In the genomic region with DNA sequence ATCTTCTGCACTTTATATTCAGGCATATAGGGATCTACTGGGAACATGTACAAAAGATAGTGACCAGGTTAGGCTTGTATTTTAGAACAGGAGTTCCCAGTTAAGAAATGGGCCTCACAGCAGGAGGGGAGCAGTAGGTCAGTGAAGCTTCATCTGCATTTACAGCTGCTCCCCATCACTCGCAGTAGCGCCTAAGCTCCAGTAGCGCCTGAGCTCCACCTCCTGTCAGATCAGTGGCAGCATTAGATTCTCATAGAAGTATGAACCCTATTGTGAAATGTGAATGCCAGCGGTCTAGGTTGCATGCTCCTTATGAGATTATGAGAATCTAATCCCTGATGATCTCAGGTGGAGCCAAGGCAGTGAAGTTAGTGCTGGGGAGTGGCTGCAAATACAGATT, we compare ENCODE assay signal across 2 cellular contexts.
TF ChIP-seq lines count a peak whose summit lies in the region.

No MANE protein-coding gene starts in this region.

TF ChIP-seq in HCT116, 20 proteins besides CTCF, POLR2A, EP300 and RAD21 (continued from another document):
- TF ChIP-seq, protein P1, sequence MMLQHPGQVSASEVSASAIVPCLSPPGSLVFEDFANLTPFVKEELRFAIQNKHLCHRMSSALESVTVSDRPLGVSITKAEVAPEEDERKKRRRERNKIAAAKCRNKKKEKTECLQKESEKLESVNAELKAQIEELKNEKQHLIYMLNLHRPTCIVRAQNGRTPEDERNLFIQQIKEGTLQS (IDR thresholded peaks at IDR 0.05): no peak
- TF ChIP-seq, protein P2, sequence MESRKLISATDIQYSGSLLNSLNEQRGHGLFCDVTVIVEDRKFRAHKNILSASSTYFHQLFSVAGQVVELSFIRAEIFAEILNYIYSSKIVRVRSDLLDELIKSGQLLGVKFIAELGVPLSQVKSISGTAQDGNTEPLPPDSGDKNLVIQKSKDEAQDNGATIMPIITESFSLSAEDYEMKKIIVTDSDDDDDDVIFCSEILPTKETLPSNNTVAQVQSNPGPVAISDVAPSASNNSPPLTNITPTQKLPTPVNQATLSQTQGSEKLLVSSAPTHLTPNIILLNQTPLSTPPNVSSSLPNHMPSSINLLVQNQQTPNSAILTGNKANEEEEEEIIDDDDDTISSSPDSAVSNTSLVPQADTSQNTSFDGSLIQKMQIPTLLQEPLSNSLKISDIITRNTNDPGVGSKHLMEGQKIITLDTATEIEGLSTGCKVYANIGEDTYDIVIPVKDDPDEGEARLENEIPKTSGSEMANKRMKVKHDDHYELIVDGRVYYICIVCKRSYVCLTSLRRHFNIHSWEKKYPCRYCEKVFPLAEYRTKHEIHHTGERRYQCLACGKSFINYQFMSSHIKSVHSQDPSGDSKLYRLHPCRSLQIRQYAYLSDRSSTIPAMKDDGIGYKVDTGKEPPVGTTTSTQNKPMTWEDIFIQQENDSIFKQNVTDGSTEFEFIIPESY (IDR thresholded peaks at IDR 0.05; ENCODE audit: extremely low read depth, insufficient replicate concordance, low read length): no peak
- TF ChIP-seq ZNF274 (IDR thresholded peaks at IDR 0.05; ENCODE audit: low read depth, low read length) (no peak), ZFX (IDR thresholded peaks at IDR 0.05) (no peak), POLR2AphosphoS5 (IDR thresholded peaks at IDR 0.05; ENCODE audit: low read depth, low read length) (no peak), SRF (IDR thresholded peaks at IDR 0.05; ENCODE audit: low read depth) (no peak), YY1 (IDR thresholded peaks at IDR 0.05; ENCODE audit: extremely low read depth, insufficient replicate concordance, low read depth, low read length) (no peak), FOSL1 (IDR thresholded peaks at IDR 0.05; ENCODE audit: low read depth) (no peak), EZH2 (IDR thresholded peaks at IDR 0.05) (no peak), SP1 (IDR thresholded peaks at IDR 0.05; ENCODE audit: low read depth) (no peak), EGR1 (IDR thresholded peaks at IDR 0.05; ENCODE audit: low read depth) (no peak), CEBPB (IDR thresholded peaks at IDR 0.05; ENCODE audit: low read depth) (no peak)
- TF ChIP-seq, protein P3, sequence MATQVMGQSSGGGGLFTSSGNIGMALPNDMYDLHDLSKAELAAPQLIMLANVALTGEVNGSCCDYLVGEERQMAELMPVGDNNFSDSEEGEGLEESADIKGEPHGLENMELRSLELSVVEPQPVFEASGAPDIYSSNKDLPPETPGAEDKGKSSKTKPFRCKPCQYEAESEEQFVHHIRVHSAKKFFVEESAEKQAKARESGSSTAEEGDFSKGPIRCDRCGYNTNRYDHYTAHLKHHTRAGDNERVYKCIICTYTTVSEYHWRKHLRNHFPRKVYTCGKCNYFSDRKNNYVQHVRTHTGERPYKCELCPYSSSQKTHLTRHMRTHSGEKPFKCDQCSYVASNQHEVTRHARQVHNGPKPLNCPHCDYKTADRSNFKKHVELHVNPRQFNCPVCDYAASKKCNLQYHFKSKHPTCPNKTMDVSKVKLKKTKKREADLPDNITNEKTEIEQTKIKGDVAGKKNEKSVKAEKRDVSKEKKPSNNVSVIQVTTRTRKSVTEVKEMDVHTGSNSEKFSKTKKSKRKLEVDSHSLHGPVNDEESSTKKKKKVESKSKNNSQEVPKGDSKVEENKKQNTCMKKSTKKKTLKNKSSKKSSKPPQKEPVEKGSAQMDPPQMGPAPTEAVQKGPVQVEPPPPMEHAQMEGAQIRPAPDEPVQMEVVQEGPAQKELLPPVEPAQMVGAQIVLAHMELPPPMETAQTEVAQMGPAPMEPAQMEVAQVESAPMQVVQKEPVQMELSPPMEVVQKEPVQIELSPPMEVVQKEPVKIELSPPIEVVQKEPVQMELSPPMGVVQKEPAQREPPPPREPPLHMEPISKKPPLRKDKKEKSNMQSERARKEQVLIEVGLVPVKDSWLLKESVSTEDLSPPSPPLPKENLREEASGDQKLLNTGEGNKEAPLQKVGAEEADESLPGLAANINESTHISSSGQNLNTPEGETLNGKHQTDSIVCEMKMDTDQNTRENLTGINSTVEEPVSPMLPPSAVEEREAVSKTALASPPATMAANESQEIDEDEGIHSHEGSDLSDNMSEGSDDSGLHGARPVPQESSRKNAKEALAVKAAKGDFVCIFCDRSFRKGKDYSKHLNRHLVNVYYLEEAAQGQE (IDR thresholded peaks at IDR 0.05; ENCODE audit: low read depth): no peak

TF ChIP-seq in WTC11, 78 proteins besides CTCF, POLR2A, EP300 and RAD21 (continued from another document):
- TF ChIP-seq, protein P4, sequence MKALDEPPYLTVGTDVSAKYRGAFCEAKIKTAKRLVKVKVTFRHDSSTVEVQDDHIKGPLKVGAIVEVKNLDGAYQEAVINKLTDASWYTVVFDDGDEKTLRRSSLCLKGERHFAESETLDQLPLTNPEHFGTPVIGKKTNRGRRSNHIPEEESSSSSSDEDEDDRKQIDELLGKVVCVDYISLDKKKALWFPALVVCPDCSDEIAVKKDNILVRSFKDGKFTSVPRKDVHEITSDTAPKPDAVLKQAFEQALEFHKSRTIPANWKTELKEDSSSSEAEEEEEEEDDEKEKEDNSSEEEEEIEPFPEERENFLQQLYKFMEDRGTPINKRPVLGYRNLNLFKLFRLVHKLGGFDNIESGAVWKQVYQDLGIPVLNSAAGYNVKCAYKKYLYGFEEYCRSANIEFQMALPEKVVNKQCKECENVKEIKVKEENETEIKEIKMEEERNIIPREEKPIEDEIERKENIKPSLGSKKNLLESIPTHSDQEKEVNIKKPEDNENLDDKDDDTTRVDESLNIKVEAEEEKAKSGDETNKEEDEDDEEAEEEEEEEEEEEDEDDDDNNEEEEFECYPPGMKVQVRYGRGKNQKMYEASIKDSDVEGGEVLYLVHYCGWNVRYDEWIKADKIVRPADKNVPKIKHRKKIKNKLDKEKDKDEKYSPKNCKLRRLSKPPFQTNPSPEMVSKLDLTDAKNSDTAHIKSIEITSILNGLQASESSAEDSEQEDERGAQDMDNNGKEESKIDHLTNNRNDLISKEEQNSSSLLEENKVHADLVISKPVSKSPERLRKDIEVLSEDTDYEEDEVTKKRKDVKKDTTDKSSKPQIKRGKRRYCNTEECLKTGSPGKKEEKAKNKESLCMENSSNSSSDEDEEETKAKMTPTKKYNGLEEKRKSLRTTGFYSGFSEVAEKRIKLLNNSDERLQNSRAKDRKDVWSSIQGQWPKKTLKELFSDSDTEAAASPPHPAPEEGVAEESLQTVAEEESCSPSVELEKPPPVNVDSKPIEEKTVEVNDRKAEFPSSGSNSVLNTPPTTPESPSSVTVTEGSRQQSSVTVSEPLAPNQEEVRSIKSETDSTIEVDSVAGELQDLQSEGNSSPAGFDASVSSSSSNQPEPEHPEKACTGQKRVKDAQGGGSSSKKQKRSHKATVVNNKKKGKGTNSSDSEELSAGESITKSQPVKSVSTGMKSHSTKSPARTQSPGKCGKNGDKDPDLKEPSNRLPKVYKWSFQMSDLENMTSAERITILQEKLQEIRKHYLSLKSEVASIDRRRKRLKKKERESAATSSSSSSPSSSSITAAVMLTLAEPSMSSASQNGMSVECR (CRISPR knock-in tag; IDR thresholded peaks at IDR 0.05; ENCODE audit: borderline replicate concordance): no peak
- TF ChIP-seq SMAD3 (CRISPR knock-in tag; IDR thresholded peaks at IDR 0.05; ENCODE audit: borderline replicate concordance): no peak
- TF ChIP-seq, protein P5, sequence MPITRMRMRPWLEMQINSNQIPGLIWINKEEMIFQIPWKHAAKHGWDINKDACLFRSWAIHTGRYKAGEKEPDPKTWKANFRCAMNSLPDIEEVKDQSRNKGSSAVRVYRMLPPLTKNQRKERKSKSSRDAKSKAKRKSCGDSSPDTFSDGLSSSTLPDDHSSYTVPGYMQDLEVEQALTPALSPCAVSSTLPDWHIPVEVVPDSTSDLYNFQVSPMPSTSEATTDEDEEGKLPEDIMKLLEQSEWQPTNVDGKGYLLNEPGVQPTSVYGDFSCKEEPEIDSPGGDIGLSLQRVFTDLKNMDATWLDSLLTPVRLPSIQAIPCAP (CRISPR knock-in tag; IDR thresholded peaks at IDR 0.05): no peak
- TF ChIP-seq TCF7 (CRISPR knock-in tag; IDR thresholded peaks at IDR 0.05; ENCODE audit: low read depth): no peak
- no peak for TF ChIP-seq NFYB (CRISPR knock-in tag; conservative IDR thresholded peaks at IDR 0.05; ENCODE audit: low read depth)
- no peak for TF ChIP-seq IRF2 (CRISPR knock-in tag; IDR thresholded peaks at IDR 0.05; ENCODE audit: borderline replicate concordance, low read depth)
- TF ChIP-seq, protein P1 (CRISPR knock-in tag; conservative IDR thresholded peaks at IDR 0.05): no peak
- TF ChIP-seq, protein P6, sequence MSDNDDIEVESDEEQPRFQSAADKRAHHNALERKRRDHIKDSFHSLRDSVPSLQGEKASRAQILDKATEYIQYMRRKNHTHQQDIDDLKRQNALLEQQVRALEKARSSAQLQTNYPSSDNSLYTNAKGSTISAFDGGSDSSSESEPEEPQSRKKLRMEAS (CRISPR knock-in tag; IDR thresholded peaks at IDR 0.05): no peak
- TF ChIP-seq ESRRA (CRISPR knock-in tag; IDR thresholded peaks at IDR 0.05; ENCODE audit: borderline replicate concordance): no peak
- TF ChIP-seq, protein P7, sequence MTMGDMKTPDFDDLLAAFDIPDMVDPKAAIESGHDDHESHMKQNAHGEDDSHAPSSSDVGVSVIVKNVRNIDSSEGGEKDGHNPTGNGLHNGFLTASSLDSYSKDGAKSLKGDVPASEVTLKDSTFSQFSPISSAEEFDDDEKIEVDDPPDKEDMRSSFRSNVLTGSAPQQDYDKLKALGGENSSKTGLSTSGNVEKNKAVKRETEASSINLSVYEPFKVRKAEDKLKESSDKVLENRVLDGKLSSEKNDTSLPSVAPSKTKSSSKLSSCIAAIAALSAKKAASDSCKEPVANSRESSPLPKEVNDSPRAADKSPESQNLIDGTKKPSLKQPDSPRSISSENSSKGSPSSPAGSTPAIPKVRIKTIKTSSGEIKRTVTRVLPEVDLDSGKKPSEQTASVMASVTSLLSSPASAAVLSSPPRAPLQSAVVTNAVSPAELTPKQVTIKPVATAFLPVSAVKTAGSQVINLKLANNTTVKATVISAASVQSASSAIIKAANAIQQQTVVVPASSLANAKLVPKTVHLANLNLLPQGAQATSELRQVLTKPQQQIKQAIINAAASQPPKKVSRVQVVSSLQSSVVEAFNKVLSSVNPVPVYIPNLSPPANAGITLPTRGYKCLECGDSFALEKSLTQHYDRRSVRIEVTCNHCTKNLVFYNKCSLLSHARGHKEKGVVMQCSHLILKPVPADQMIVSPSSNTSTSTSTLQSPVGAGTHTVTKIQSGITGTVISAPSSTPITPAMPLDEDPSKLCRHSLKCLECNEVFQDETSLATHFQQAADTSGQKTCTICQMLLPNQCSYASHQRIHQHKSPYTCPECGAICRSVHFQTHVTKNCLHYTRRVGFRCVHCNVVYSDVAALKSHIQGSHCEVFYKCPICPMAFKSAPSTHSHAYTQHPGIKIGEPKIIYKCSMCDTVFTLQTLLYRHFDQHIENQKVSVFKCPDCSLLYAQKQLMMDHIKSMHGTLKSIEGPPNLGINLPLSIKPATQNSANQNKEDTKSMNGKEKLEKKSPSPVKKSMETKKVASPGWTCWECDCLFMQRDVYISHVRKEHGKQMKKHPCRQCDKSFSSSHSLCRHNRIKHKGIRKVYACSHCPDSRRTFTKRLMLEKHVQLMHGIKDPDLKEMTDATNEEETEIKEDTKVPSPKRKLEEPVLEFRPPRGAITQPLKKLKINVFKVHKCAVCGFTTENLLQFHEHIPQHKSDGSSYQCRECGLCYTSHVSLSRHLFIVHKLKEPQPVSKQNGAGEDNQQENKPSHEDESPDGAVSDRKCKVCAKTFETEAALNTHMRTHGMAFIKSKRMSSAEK (CRISPR knock-in tag; IDR thresholded peaks at IDR 0.05; ENCODE audit: borderline replicate concordance): no peak
